Comparison of ENCODE assay signal across 12 cellular contexts in genomic region chr14:103549361-103550311, GRCh38. TPM values are rescaled to one million over a fixed set of nuclear protein-coding genes. Genes with fewer than 3 reads are reported as not detected.
A peak's percentile ranks its signal among the peaks of the same experiment; 100 is the strongest.
DNase-seq lines count a peak whose midpoint lies in the region; ATAC-seq, FAIRE-seq and TF ChIP-seq lines count a peak whose summit lies in the region.
"Had no signal": no experiment of that assay in that cellular context is flagged by ENCODE, and none has a peak within 500 bp of the region (broad histone marks: within the 10 kb centered on the region; RNA-seq: fewer than 3 reads in every experiment).

No MANE protein-coding gene starts in this region.

- no peak for TF ChIP-seq CTCF in WTC11 (IDR thresholded peaks at IDR 0.05)
- TF ChIP-seq CTCF in D721Med (IDR thresholded peaks at IDR 0.05; ENCODE audit: insufficient read depth, missing control alignments), result no peak

- H3K4me1 ChIP-seq in BLaER1 treated with 17β-estradiol and CSF1 and Interleukin-3, amounts not matched to agents 10 nM and 100 nM, result peaks cover 56 to 84% (median 78%) of the 10 kb centered on the region in 10 experiments

- H3K27ac ChIP-seq in BLaER1 treated with 17β-estradiol and CSF1 and Interleukin-3, amounts not matched to agents 10 nM and 100 nM, result peak overlapping the region in 5 of 11 experiments; percentile 33 to 70 (median 58); a peak in 11 of 22 replicates

- peak; percentile 19 for DNase-seq in WTC11 (ENCODE audit: low spot score)
- peak; percentile 81 for DNase-seq in left ventricle myocardium superior
- peak; percentile 81 for DNase-seq in posterior vena cava (ENCODE audit: low spot score)
- DNase-seq in stimulated activated CD4-positive, alpha-beta T cell treated with anti-CD3 and anti-CD28 coated beads, Interleukin-4, amount 100 ng/mL, for 4 hours, result no peak
- no peak for DNase-seq in NCI-H748 (lab: John Stamatoyannopoulos, UW; ENCODE audit: unreplicated experiment)
- no peak for DNase-seq in natural killer cell treated with Interleukin-12 subunit alpha and Interleukin-12 subunit beta and Interleukin-15 and Interleukin-18, amount 100 ng/mL, for 72 hours (ENCODE audit: low spot score)
- no peak for DNase-seq in D721Med (ENCODE audit: insufficient read length, low spot score)
- DNase-seq: naive B cell, T-helper 17 cell had no signal

- peaks cover 0 to 3% (median 0%) of the 10 kb centered on the region in 11 experiments; a peak in 4 of 22 replicates for H3K36me3 ChIP-seq in BLaER1 treated with 17β-estradiol and CSF1 and Interleukin-3, amounts not matched to agents 10 nM and 100 nM

- H3K27ac Mint-ChIP-seq in WTC11, result no peak overlapping the region
- no peak overlapping the region for H3K27ac Mint-ChIP-seq in natural killer cell treated with Interleukin-12 subunit alpha and Interleukin-12 subunit beta and Interleukin-15 and Interleukin-18, amount 100 ng/mL, for 72 hours
- H3K27ac Mint-ChIP-seq: T-helper 17 cell had no signal

- H3K27me3 ChIP-seq in BLaER1 treated with 17β-estradiol and CSF1 and Interleukin-3, amounts not matched to agents 10 nM and 100 nM, result peaks cover 0 to 13% (median 0%) of the 10 kb centered on the region in 11 experiments; a peak in 5 of 22 replicates

- no peak for FAIRE-seq in D721Med (lab: Jason Lieb, UNC)
- FAIRE-seq: colon, K562 had no signal

- peaks cover 44 to 100% (median 97%) of the 10 kb centered on the region in 11 experiments for H4K20me1 ChIP-seq in BLaER1 treated with 17β-estradiol and CSF1 and Interleukin-3, amounts not matched to agents 10 nM and 100 nM

- no peaks in the 10 kb centered on the region for H3K27me3 Mint-ChIP-seq in WTC11 (ENCODE audit: low read depth)
- no peaks in the 10 kb centered on the region for H3K27me3 Mint-ChIP-seq in natural killer cell treated with Interleukin-12 subunit alpha and Interleukin-12 subunit beta and Interleukin-15 and Interleukin-18, amount 100 ng/mL, for 72 hours
- H3K27me3 Mint-ChIP-seq: naive B cell, T-helper 17 cell had no signal

- peak overlapping the region in 2 of 10 experiments; percentile 31 to 35; a peak in 4 of 20 replicates for H3K4me3 ChIP-seq in BLaER1 treated with 17β-estradiol and CSF1 and Interleukin-3, amounts not matched to agents 10 nM and 100 nM
- H3K4me3 ChIP-seq: K562 had no signal

- CTCF ChIA-PET in WTC11 (lab: Charles Lee), result interaction anchor here (0.8 to 21.0 kb wide), 4 partner anchors 12 to 209 kb away, joined by 3 to 455 read pairs (median 5); partner anchors contain the start of genes BAG5 and CKB

- H3K9me3 Mint-ChIP-seq in WTC11, result no peaks in the 10 kb centered on the region
- no peaks in the 10 kb centered on the region for H3K9me3 Mint-ChIP-seq in natural killer cell treated with Interleukin-12 subunit alpha and Interleukin-12 subunit beta and Interleukin-15 and Interleukin-18, amount 100 ng/mL, for 72 hours
- H3K9me3 Mint-ChIP-seq: naive B cell had no signal

- H3K9ac ChIP-seq in BLaER1 treated with 17β-estradiol and CSF1 and Interleukin-3, amounts not matched to agents 10 nM and 100 nM, result peak overlapping the region; percentile 17 to 71 (median 59); a peak in 18 of 22 replicates

- peaks cover 5% of the 10 kb centered on the region; the same call in 1 of the 2 replicates for H3K4me1 Mint-ChIP-seq in WTC11
- peaks cover 0 to 12% of the 10 kb centered on the region in 2 donors for H3K4me1 Mint-ChIP-seq in natural killer cell treated with Interleukin-12 subunit alpha and Interleukin-12 subunit beta and Interleukin-15 and Interleukin-18, amount 100 ng/mL, for 72 hours (ENCODE audit: low read depth in 2 of 2)

- peak overlapping the region; percentile 60 to 98 (median 92) for H3K4me2 ChIP-seq in BLaER1 treated with 17β-estradiol and CSF1 and Interleukin-3, amounts not matched to agents 10 nM and 100 nM

- H3K4me3 Mint-ChIP-seq in WTC11, result no peak overlapping the region
- H3K4me3 Mint-ChIP-seq in natural killer cell treated with Interleukin-12 subunit alpha and Interleukin-12 subunit beta and Interleukin-15 and Interleukin-18, amount 100 ng/mL, for 72 hours, result no peak overlapping the region
- H3K4me3 Mint-ChIP-seq: naive B cell, T-helper 17 cell had no signal

- H3K9me3 ChIP-seq in BLaER1 treated with 17β-estradiol and CSF1 and Interleukin-3, amounts not matched to agents 10 nM and 100 nM (replicated peaks in 1 of 11), result no peaks in the 10 kb centered on the region

- H3K36me3 Mint-ChIP-seq in WTC11, result no peaks in the 10 kb centered on the region
- no peaks in the 10 kb centered on the region for H3K36me3 Mint-ChIP-seq in natural killer cell treated with Interleukin-12 subunit alpha and Interleukin-12 subunit beta and Interleukin-15 and Interleukin-18, amount 100 ng/mL, for 72 hours
- H3K36me3 Mint-ChIP-seq: naive B cell had no signal

- intact Hi-C loops in left ventricle myocardium superior (cut with micrococcal nuclease), result no loop called here
- intact Hi-C loops in posterior vena cava (cut with DNase I), result loop anchor here (5.0 kb wide), 2 partner anchors 32 to 47 kb away; no protein-coding TSS in a partner anchor

- ATAC-seq in WTC11, result no peak
- peak; percentile 33 for ATAC-seq in left ventricle myocardium superior
- ATAC-seq in natural killer cell treated with Interleukin-12 subunit alpha and Interleukin-12 subunit beta and Interleukin-15 and Interleukin-18, amount 100 ng/mL, for 72 hours, result no peak
- ATAC-seq: K562, T-helper 17 cell had no signal

- POLR2A ChIA-PET in WTC11 (lab: Charles Lee), result no interaction called here

TF ChIP-seq in WTC11, 78 proteins besides CTCF, POLR2A, EP300 and RAD21:
- TF ChIP-seq TP53 (CRISPR knock-in tag; IDR thresholded peaks at IDR 0.05) (no peak), GABPB1 (CRISPR knock-in tag; IDR thresholded peaks at IDR 0.05) (0 out of 2 replicates have a peak, but pooled peaks have one; percentile 15)

RNA-seq across cellular contexts. Expression of gene BAG5, which starts 12.8 kb away (rescaled TPM):
- 23.9 to 29.2 TPM (median 24.8 TPM) in 3 replicates for total RNA-seq in WTC11 (2021)
- 16.4 TPM for total RNA-seq in left ventricle myocardium superior
- 10 to 100 TPM; 29.0 to 30.4 TPM for total RNA-seq in posterior vena cava
- 10 to 100 TPM; 27.4 to 29.6 TPM for total RNA-seq in natural killer cell treated with Interleukin-12 subunit alpha and Interleukin-12 subunit beta and Interleukin-15 and Interleukin-18, amount 100 ng/mL, for 72 hours

RNA-seq across cellular contexts. Expression of gene COA8, which starts 13.1 kb away (rescaled TPM):
- total RNA-seq in WTC11 (2021) (34.7 to 36.7 TPM (median 36.4 TPM) in 3 replicates), left ventricle myocardium superior (56.2 TPM), posterior vena cava (10 to 100 TPM; 33.9 to 40.3 TPM)
- total RNA-seq in natural killer cell treated with Interleukin-12 subunit alpha and Interleukin-12 subunit beta and Interleukin-15 and Interleukin-18, amount 100 ng/mL, for 72 hours, result 10 to 100 TPM; 35.8 to 38.3 TPM

RNA-seq across cellular contexts. Expression of gene TRMT61A, which starts 20.6 kb away (rescaled TPM):
- 11.8 to 15.5 TPM (median 12.3 TPM) in 3 replicates for total RNA-seq in WTC11 (2021)
- 5.5 TPM for total RNA-seq in left ventricle myocardium superior
- 10 to 100 TPM; 16.2 to 18.0 TPM for total RNA-seq in posterior vena cava
- 10 to 100 TPM; 13.2 to 29.7 TPM for total RNA-seq in natural killer cell treated with Interleukin-12 subunit alpha and Interleukin-12 subunit beta and Interleukin-15 and Interleukin-18, amount 100 ng/mL, for 72 hours

RNA-seq across cellular contexts. Expression of gene CKB, which starts 27.0 kb away (rescaled TPM):
- total RNA-seq in WTC11 (2021) (529 to 555 TPM (median 531 TPM) in 3 replicates), left ventricle myocardium superior (533 TPM), posterior vena cava (100 to 1,000 TPM; 354 to 709 TPM)
- 1 to 10 TPM; 3.0 to 4.6 TPM for total RNA-seq in natural killer cell treated with Interleukin-12 subunit alpha and Interleukin-12 subunit beta and Interleukin-15 and Interleukin-18, amount 100 ng/mL, for 72 hours

Comparison
In these comparisons a context has a peak if more than half of its experiments do, and no peak if none do; other contexts are left out.
1. DNase-seq: peak in WTC11 (single experiment), left ventricle myocardium superior (single experiment) and posterior vena cava (single experiment); none in stimulated activated CD4-positive, alpha-beta T cell treated with anti-CD3 and anti-CD28 coated beads, Interleukin-4, amount 100 ng/mL, for 4 hours (0 of 2), NCI-H748 (single experiment), natural killer cell treated with Interleukin-12 subunit alpha and Interleukin-12 subunit beta and Interleukin-15 and Interleukin-18, amount 100 ng/mL, for 72 hours (single experiment) and D721Med (single experiment).